ENCODE assay signal across 18 cellular contexts in genomic region chrX:44183329-44183728, GRCh38.
DNase-seq lines count a peak whose midpoint lies in the region; ATAC-seq and TF ChIP-seq lines count a peak whose summit lies in the region.
"Had no signal": no experiment of that assay in that cellular context is flagged by ENCODE, and none has a peak within 500 bp of the region (broad histone marks: within the 10 kb centered on the region; RNA-seq: fewer than 3 reads in every experiment).

No MANE protein-coding gene starts in this region.

- H3K79me2 ChIP-seq in smooth muscle cell (ENCODE audit: low read depth) = no peaks in the 10 kb centered on the region
- H3K79me2 ChIP-seq: parathyroid adenoma had no signal

- in situ Hi-C loops in SK-MEL-5 (cut with HindIII; ENCODE audit: low pct_unique_long_range_greater_than_20kb, low sequenced_read_pairs) = no loop called here
- in situ Hi-C loops in brain microvascular endothelial cell (cut with HindIII; ENCODE audit: low pct_ligation_motif_present, low sequenced_read_pairs) = no loop called here

- ATAC-seq in left lobe of liver = no peak
- ATAC-seq: GM12878 had no signal

- peak; percentile 45 for DNase-seq in DMS53 (lab: John Stamatoyannopoulos, UW)
- DNase-seq in NCI-H2081 (lab: John Stamatoyannopoulos, UW) = peak; percentile 81 to 91
- peak; percentile 30 for DNase-seq in SK-MEL-5 (ENCODE audit: low read depth, low spot score)
- DNase-seq in midbrain (lab: John Stamatoyannopoulos, UW) = peak; percentile 21
- DNase-seq in activated gamma-delta T cell (lab: John Stamatoyannopoulos, UW) = no peak
- no peak for DNase-seq in left lobe of liver (ENCODE audit: low spot score)
- DNase-seq in smooth muscle cell (lab: John Stamatoyannopoulos, UW; ENCODE audit: unreplicated experiment) = no peak
- DNase-seq in brain microvascular endothelial cell = no peak
- DNase-seq: activated CD4-positive, alpha-beta T cell treated with anti-CD3 and anti-CD28 coated beads, Interleukin-2, amount 10 ng/mL, durations not matched to agents 24 days and 14 days; activated naive CD4-positive, alpha-beta T cell treated with Interleukin-2 at 50 U/mL for 16 hours; naive B cell; NCI-H2227 treated with DMSO at 0.1 percent for 48 hours; SK-N-SH; T-helper 9 cell had no signal

- no peak overlapping the region for H3K9ac ChIP-seq in smooth muscle cell (ENCODE audit: low read depth)
- H3K9ac ChIP-seq: parathyroid adenoma, SK-N-SH had no signal

- H2AFZ ChIP-seq in smooth muscle cell (ENCODE audit: low read depth) = no peak overlapping the region
- H2AFZ ChIP-seq: parathyroid adenoma had no signal

- no peak overlapping the region for H3K4me2 ChIP-seq in smooth muscle cell
- H3K4me2 ChIP-seq: SK-N-SH had no signal

- TF ChIP-seq CTCF in smooth muscle cell (IDR thresholded peaks at IDR 0.05; ENCODE audit: borderline replicate concordance, insufficient read depth, poor library complexity, severe bottlenecking) = no peak
- TF ChIP-seq CTCF in brain microvascular endothelial cell (IDR thresholded peaks at IDR 0.05; ENCODE audit: low read depth, low read length, missing control alignments) = no peak

- H3K4me3 ChIP-seq in smooth muscle cell = no peak overlapping the region
- no peak overlapping the region for H3K4me3 ChIP-seq in brain microvascular endothelial cell (ENCODE audit: low read depth, low read length)
- H3K4me3 ChIP-seq: coronary artery, GM12878, skin epidermis had no signal

- H3K4me1 ChIP-seq in smooth muscle cell (ENCODE audit: low read depth) = no peaks in the 10 kb centered on the region
- H3K4me1 ChIP-seq: parathyroid adenoma had no signal

- H3K9me3 ChIP-seq in smooth muscle cell (replicated peaks; ENCODE audit: low read depth) = no peaks in the 10 kb centered on the region
- H3K9me3 ChIP-seq: SK-N-SH had no signal

- H3F3A ChIP-seq in smooth muscle cell (ENCODE audit: low read depth) = no peaks in the 10 kb centered on the region

- H3K27me3 ChIP-seq in smooth muscle cell (ENCODE audit: low read depth) (no peaks in the 10 kb centered on the region), brain microvascular endothelial cell (replicated peaks) (no peaks in the 10 kb centered on the region)

- no peaks in the 10 kb centered on the region for H4K20me1 ChIP-seq in smooth muscle cell (ENCODE audit: low read depth)

- H3K36me3 ChIP-seq in smooth muscle cell (ENCODE audit: low read depth) (no peaks in the 10 kb centered on the region), brain microvascular endothelial cell (replicated peaks) (no peaks in the 10 kb centered on the region)

- H3K27ac ChIP-seq in smooth muscle cell (ENCODE audit: low read depth) = no peak overlapping the region
- no peak overlapping the region for H3K27ac ChIP-seq in brain microvascular endothelial cell
- H3K27ac ChIP-seq: coronary artery, parathyroid adenoma, skin epidermis had no signal

- WGBS in smooth muscle cell (ENCODE audit: low lambda C conversion rate) = 76% methylated on average over 2 of the region's 2 CpGs

Comparison
In these comparisons a context has a peak if more than half of its experiments do, and no peak if none do; other contexts are left out.
1. DNase-seq: peak in DMS53 (single experiment), NCI-H2081 (2 of 2), SK-MEL-5 (single experiment) and midbrain (single experiment); none in activated gamma-delta T cell (single experiment), left lobe of liver (single experiment), smooth muscle cell (single experiment) and brain microvascular endothelial cell (single experiment).